ENCODE assay signal across 22 cellular contexts in the genomic region with DNA sequence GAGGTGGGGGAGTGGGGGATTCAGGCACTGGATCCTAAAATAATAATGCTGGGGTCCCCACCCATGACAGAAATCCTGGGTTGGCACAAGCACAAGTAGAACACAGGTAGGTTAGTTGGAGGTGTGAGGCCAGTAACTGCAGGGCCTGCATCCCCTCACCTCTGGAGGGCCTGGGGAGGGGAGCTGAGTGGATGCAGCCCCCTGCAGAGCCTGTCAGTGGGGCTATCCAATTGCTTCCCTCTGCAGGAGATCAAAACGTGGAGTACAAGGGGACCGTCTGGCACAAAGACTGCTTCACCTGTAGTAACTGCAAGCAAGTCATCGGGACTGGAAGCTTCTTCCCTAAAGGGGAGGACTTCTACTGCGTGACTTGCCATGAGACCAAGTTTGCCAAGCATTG. TPM values are rescaled to one million over a fixed set of nuclear protein-coding genes. Genes with fewer than 3 reads are reported as not detected.
A peak's percentile ranks its signal among the peaks of the same experiment; 100 is the strongest.
DNase-seq lines count a peak whose midpoint lies in the region; ATAC-seq and TF ChIP-seq lines count a peak whose summit lies in the region.
"Had no signal": no experiment of that assay in that cellular context is flagged by ENCODE, and none has a peak within 500 bp of the region (broad histone marks: within the 10 kb centered on the region; RNA-seq: fewer than 3 reads in every experiment).

No MANE protein-coding gene starts in this region.

- H3K27me3 Mint-ChIP-seq in HFFc6 (ENCODE audit: insufficient read depth) = no peaks in the 10 kb centered on the region; the same call in 1 of the 2 replicates
- no peaks in the 10 kb centered on the region for H3K27me3 Mint-ChIP-seq in activated T-helper 2 cell treated with anti-CD3 and anti-CD28 coated beads, Interferon-gamma antibody, Interleukin-2, Interleukin-4, amounts not matched to agents 10 μg/mL and 5 μg/mL and 100 μg/mL, durations not matched to agents 14 hours and 24 hours and 36 hours (ENCODE audit: low read depth)

- 48 to 53% (median 49%) methylated on average over 3 to 4 of the region's 4 CpGs for WGBS in psoas muscle, 3 donors
- WGBS in suprapubic skin = 56% methylated on average over 3 of the region's 4 CpGs

- peak overlapping the region; percentile 95 for H3K27ac ChIP-seq in psoas muscle
- no peak overlapping the region for H3K27ac ChIP-seq in suprapubic skin
- H3K27ac ChIP-seq: C4-2B, KMS-11 had no signal

- peaks cover 54% of the 10 kb centered on the region for H3K4me1 Mint-ChIP-seq in HFFc6 (ENCODE audit: low read depth)
- H3K4me1 Mint-ChIP-seq in activated T-helper 2 cell treated with anti-CD3 and anti-CD28 coated beads, Interferon-gamma antibody, Interleukin-2, Interleukin-4, amounts not matched to agents 10 μg/mL and 5 μg/mL and 100 μg/mL, durations not matched to agents 14 hours and 24 hours and 36 hours (ENCODE audit: low read depth) = peaks cover 22% of the 10 kb centered on the region

- intact Hi-C loops in psoas muscle (cut with DNase I) = no loop called here
- intact Hi-C loops in activated T-helper 2 cell treated with anti-CD3 and anti-CD28 coated beads, Interferon-gamma antibody, Interleukin-2, Interleukin-4, amounts not matched to agents 10 μg/mL and 5 μg/mL and 100 μg/mL, durations not matched to agents 14 hours and 24 hours and 36 hours (cut with micrococcal nuclease) = loop anchor here (10.0 kb wide), 1 partner anchor 183 kb away; no protein-coding TSS in a partner anchor

- peak overlapping the region; percentile 83 for H3K4me3 ChIP-seq in adipocyte (ENCODE audit: low read length)
- no peak overlapping the region for H3K4me3 ChIP-seq in psoas muscle
- H3K4me3 ChIP-seq in suprapubic skin = peak overlapping the region; percentile 33
- H3K4me3 ChIP-seq: GM23338, HAP-1 had no signal

- H3K27ac Mint-ChIP-seq in HFFc6 = peak overlapping the region; percentile 29; the same call in 1 of the 2 replicates
- H3K27ac Mint-ChIP-seq in activated T-helper 2 cell treated with anti-CD3 and anti-CD28 coated beads, Interferon-gamma antibody, Interleukin-2, Interleukin-4, amounts not matched to agents 10 μg/mL and 5 μg/mL and 100 μg/mL, durations not matched to agents 14 hours and 24 hours and 36 hours = no peak overlapping the region
- H3K27ac Mint-ChIP-seq: CD8-positive, alpha-beta memory T cell; GM23338 had no signal

- no peaks in the 10 kb centered on the region for H3K9me3 ChIP-seq in adipocyte (ENCODE audit: control insufficient read depth, low read length)
- H3K9me3 ChIP-seq in psoas muscle = no peaks in the 10 kb centered on the region
- H3K9me3 ChIP-seq in suprapubic skin = no peaks in the 10 kb centered on the region
- H3K9me3 ChIP-seq: HAP-1 had no signal

- H3K36me3 ChIP-seq in adipocyte (ENCODE audit: control insufficient read depth, insufficient read depth, low read length, severe bottlenecking) (peaks cover 49% of the 10 kb centered on the region), psoas muscle (ENCODE audit: insufficient read depth in 1 of 2, low read depth in 1 of 2) (peaks cover 2 to 68% of the 10 kb centered on the region in 2 donors), suprapubic skin (peaks cover 5% of the 10 kb centered on the region)

- peak overlapping the region; percentile 92 for H3K9ac ChIP-seq in adipocyte (ENCODE audit: low read length)
- H3K9ac ChIP-seq: KMS-11 had no signal

- no peaks in the 10 kb centered on the region for H3K27me3 ChIP-seq in adipocyte (replicated peaks; ENCODE audit: control insufficient read depth, insufficient read depth, low read length)
- no peaks in the 10 kb centered on the region for H3K27me3 ChIP-seq in psoas muscle (ENCODE audit: insufficient read depth in 3 of 3, low read length in 2 of 3)
- H3K27me3 ChIP-seq in suprapubic skin = no peaks in the 10 kb centered on the region

- TF ChIP-seq CTCF in HFFc6 (IDR thresholded peaks at IDR 0.05) (no peak), psoas muscle (IDR thresholded peaks at IDR 0.05) (no peak), suprapubic skin (IDR thresholded peaks at IDR 0.05) (no peak)

- no peak for ATAC-seq in psoas muscle
- ATAC-seq: GM23338 had no signal

- H3K4me1 ChIP-seq in adipocyte (ENCODE audit: control insufficient read depth, insufficient read depth, low read length) = peaks cover 66% of the 10 kb centered on the region
- H3K4me1 ChIP-seq in psoas muscle = peaks cover 12% of the 10 kb centered on the region
- H3K4me1 ChIP-seq in suprapubic skin = peaks cover 9% of the 10 kb centered on the region

- DNase-seq in HFFc6 = no peak
- no peak for DNase-seq in adipocyte (ENCODE audit: low read depth)
- no peak for DNase-seq in psoas muscle
- DNase-seq in suprapubic skin (ENCODE audit: low spot score in 2 of 2) = no peak
- DNase-seq in effector CD4-positive, alpha-beta T cell = no peak
- DNase-seq in ureter (ENCODE audit: low spot score) = no peak
- DNase-seq in activated T-helper 2 cell treated with anti-CD3 and anti-CD28 coated beads, Interferon-gamma antibody, Interleukin-2, Interleukin-4, amounts not matched to agents 10 μg/mL and 5 μg/mL and 100 μg/mL, durations not matched to agents 14 hours and 24 hours and 36 hours (ENCODE audit: low spot score) = no peak
- DNase-seq in NCI-H146 (lab: John Stamatoyannopoulos, UW) = no peak
- DNase-seq: Calu3; CD8-positive, alpha-beta memory T cell; DMS153; NCI-H1105; NCI-H2029 treated with DMSO at 0.1 percent for 48 hours; NCI-H2171; NCI-H345; NCI-H524; NCI-H774; Right ventricle myocardium superior had no signal

- TF ChIP-seq POLR2A in suprapubic skin (IDR thresholded peaks at IDR 0.05) = no peak

- no peak overlapping the region for H3K4me3 Mint-ChIP-seq in HFFc6
- H3K4me3 Mint-ChIP-seq in activated T-helper 2 cell treated with anti-CD3 and anti-CD28 coated beads, Interferon-gamma antibody, Interleukin-2, Interleukin-4, amounts not matched to agents 10 μg/mL and 5 μg/mL and 100 μg/mL, durations not matched to agents 14 hours and 24 hours and 36 hours (ENCODE audit: low read depth) = no peak overlapping the region
- H3K4me3 Mint-ChIP-seq: CD8-positive, alpha-beta memory T cell; GM23338 had no signal

- TF ChIP-seq EP300 in suprapubic skin (IDR thresholded peaks at IDR 0.05) = no peak

- peaks cover 18% of the 10 kb centered on the region for H3K36me3 Mint-ChIP-seq in HFFc6 (ENCODE audit: low read depth)
- peaks cover 8% of the 10 kb centered on the region for H3K36me3 Mint-ChIP-seq in activated T-helper 2 cell treated with anti-CD3 and anti-CD28 coated beads, Interferon-gamma antibody, Interleukin-2, Interleukin-4, amounts not matched to agents 10 μg/mL and 5 μg/mL and 100 μg/mL, durations not matched to agents 14 hours and 24 hours and 36 hours (ENCODE audit: low read depth)

- no peaks in the 10 kb centered on the region for H3K9me3 Mint-ChIP-seq in HFFc6
- no peaks in the 10 kb centered on the region for H3K9me3 Mint-ChIP-seq in activated T-helper 2 cell treated with anti-CD3 and anti-CD28 coated beads, Interferon-gamma antibody, Interleukin-2, Interleukin-4, amounts not matched to agents 10 μg/mL and 5 μg/mL and 100 μg/mL, durations not matched to agents 14 hours and 24 hours and 36 hours
- H3K9me3 Mint-ChIP-seq: CD8-positive, alpha-beta memory T cell; GM23338 had no signal

RNA-seq across cellular contexts. Expression of a gene that starts 43.7 kb away (rescaled TPM):
- total RNA-seq in HFFc6 (2021; fragmentation: NEBNext Ultra II Directional; extraction: Animal tissue kit (Norgen Biotek cat#: 25700)) = 10 to 100 TPM; 26.9 to 30.5 (median 28.7) TPM
- total RNA-seq in psoas muscle (10 to 100 TPM in 3 of 4 donors, 1 to 10 TPM in 1; 7.6 to 14.8 (median 10.6) TPM), suprapubic skin (10 to 100 TPM in 1 of 4 donors, 1 to 10 TPM in 3; 4.3 to 10.2 (median 7.6) TPM), ureter (13.9 TPM)
- polyA plus RNA-seq in psoas muscle = 1 to 10 TPM; 4.6 to 8.0 (median 6.2) TPM
- total RNA-seq in activated T-helper 2 cell treated with anti-CD3 and anti-CD28 coated beads, Interferon-gamma antibody, Interleukin-2, Interleukin-4, amounts not matched to agents 10 μg/mL and 5 μg/mL and 100 μg/mL, durations not matched to agents 14 hours and 24 hours and 36 hours = 28.1 and 28.6 TPM in 2 replicates
